Comparison of ENCODE assay signal across 1 cellular context in the genomic region with DNA sequence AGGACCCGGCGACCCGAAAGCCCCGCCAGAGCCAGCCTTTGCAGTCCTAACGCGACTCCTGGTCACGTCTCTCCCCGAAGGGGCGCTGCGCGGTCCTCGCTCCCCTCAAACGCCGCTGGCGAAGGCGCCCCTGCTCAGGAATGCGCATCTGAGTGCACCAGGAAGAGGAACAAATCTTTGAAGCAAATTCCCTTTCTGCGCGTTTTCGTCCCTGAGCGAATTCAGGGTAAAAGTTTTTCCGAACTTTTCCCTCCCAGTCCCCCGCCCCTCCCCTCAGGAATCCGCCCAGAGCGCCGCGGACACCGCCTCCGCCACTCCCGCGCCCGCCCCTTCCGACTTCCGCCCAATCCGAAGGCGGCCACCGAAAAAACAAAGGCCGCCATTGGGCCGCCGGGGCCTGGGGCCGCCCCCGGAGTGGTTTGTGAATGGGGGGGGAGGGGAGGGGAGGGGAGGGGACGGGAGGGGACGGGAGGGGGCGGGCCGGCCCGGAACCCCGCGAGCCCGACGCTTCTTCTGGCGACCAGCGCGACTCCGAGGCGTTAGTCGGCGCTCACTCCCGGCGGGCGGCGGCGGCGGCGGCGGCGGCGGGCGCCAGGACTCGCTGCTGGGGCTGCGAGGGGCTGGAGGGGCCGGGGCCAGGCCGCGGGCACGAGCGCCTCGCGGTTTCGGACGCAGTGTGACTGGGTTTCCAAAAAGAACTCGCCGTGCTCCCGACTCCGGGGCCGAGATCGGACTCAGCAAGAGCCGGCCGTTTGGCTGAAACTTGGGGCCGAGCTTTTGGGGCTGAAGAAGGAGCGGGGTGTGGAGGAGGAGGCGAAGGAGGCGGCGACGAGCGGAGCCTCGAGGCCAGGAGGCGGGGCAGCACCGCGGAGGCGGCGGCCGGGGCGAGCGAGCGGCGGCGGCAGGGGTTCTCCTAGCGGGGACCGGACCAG.
TF ChIP-seq lines count a peak whose summit lies in the region.

Gene FZD7 (plus strand): TSS at position 539 of the 932 bp plus-strand sequence. CDS start 793 bp downstream, outside the sequence.

TF ChIP-seq in WTC11, 78 proteins besides CTCF, POLR2A, EP300 and RAD21 (continued from another document and continues in another):
- TF ChIP-seq, protein P1, sequence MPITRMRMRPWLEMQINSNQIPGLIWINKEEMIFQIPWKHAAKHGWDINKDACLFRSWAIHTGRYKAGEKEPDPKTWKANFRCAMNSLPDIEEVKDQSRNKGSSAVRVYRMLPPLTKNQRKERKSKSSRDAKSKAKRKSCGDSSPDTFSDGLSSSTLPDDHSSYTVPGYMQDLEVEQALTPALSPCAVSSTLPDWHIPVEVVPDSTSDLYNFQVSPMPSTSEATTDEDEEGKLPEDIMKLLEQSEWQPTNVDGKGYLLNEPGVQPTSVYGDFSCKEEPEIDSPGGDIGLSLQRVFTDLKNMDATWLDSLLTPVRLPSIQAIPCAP (CRISPR knock-in tag; IDR thresholded peaks at IDR 0.05), result 0 out of 2 replicates have a peak, but pooled peaks have one; percentile 56
- no peak for TF ChIP-seq MLX (CRISPR knock-in tag; IDR thresholded peaks at IDR 0.05)
- TF ChIP-seq ETV6 (CRISPR knock-in tag; IDR thresholded peaks at IDR 0.05), result no peak
- TF ChIP-seq, protein P2, sequence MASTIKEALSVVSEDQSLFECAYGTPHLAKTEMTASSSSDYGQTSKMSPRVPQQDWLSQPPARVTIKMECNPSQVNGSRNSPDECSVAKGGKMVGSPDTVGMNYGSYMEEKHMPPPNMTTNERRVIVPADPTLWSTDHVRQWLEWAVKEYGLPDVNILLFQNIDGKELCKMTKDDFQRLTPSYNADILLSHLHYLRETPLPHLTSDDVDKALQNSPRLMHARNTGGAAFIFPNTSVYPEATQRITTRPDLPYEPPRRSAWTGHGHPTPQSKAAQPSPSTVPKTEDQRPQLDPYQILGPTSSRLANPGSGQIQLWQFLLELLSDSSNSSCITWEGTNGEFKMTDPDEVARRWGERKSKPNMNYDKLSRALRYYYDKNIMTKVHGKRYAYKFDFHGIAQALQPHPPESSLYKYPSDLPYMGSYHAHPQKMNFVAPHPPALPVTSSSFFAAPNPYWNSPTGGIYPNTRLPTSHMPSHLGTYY (CRISPR knock-in tag; IDR thresholded peaks at IDR 0.05), result no peak
- TF ChIP-seq ZSCAN18 (CRISPR knock-in tag; IDR thresholded peaks at IDR 0.05), result no peak
- no peak for TF ChIP-seq ZNF416 (CRISPR knock-in tag; IDR thresholded peaks at IDR 0.05)
- no peak for TF ChIP-seq CBFB (CRISPR knock-in tag; IDR thresholded peaks at IDR 0.05; ENCODE audit: low read depth)
- no peak for TF ChIP-seq FOXK1 (CRISPR knock-in tag; IDR thresholded peaks at IDR 0.05)
- TF ChIP-seq HMGXB4 (CRISPR knock-in tag; IDR thresholded peaks at IDR 0.05), result peak; percentile 86; the same call in 1 of the 2 replicates
- TF ChIP-seq USF1 (CRISPR knock-in tag; IDR thresholded peaks at IDR 0.05), result no peak
- TF ChIP-seq ZBTB43 (CRISPR knock-in tag; IDR thresholded peaks at IDR 0.05), result no peak
- TF ChIP-seq ZNF317 (CRISPR knock-in tag; IDR thresholded peaks at IDR 0.05; ENCODE audit: borderline replicate concordance, low read depth), result no peak
- TF ChIP-seq EMX1 (CRISPR knock-in tag; IDR thresholded peaks at IDR 0.05), result no peak
- TF ChIP-seq TCF7 (CRISPR knock-in tag; IDR thresholded peaks at IDR 0.05; ENCODE audit: low read depth), result no peak
- no peak; the same call in 1 of the 2 replicates for TF ChIP-seq MAX (CRISPR knock-in tag; IDR thresholded peaks at IDR 0.05)
- TF ChIP-seq GABPB1 (CRISPR knock-in tag; IDR thresholded peaks at IDR 0.05), result no peak
- no peak for TF ChIP-seq SMAD3 (CRISPR knock-in tag; IDR thresholded peaks at IDR 0.05; ENCODE audit: borderline replicate concordance)
- TF ChIP-seq OVOL2 (CRISPR knock-in tag; IDR thresholded peaks at IDR 0.05; ENCODE audit: borderline replicate concordance), result no peak
- TF ChIP-seq PRDM15 (CRISPR knock-in tag; IDR thresholded peaks at IDR 0.05), result no peak
- TF ChIP-seq, protein P3, sequence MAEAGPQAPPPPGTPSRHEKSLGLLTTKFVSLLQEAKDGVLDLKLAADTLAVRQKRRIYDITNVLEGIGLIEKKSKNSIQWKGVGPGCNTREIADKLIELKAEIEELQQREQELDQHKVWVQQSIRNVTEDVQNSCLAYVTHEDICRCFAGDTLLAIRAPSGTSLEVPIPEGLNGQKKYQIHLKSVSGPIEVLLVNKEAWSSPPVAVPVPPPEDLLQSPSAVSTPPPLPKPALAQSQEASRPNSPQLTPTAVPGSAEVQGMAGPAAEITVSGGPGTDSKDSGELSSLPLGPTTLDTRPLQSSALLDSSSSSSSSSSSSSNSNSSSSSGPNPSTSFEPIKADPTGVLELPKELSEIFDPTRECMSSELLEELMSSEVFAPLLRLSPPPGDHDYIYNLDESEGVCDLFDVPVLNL (CRISPR knock-in tag; IDR thresholded peaks at IDR 0.05; ENCODE audit: borderline replicate concordance, low read depth), result no peak
- TF ChIP-seq ZNF121 (CRISPR knock-in tag; IDR thresholded peaks at IDR 0.05), result no peak
- TF ChIP-seq, protein P4, sequence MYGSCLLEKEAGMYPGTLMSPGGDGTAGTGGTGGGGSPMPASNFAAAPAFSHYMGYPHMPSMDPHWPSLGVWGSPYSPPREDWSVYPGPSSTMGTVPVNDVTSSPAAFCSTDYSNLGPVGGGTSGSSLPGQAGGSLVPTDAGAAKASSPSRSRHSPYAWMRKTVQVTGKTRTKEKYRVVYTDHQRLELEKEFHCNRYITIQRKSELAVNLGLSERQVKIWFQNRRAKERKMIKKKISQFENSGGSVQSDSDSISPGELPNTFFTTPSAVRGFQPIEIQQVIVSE (CRISPR knock-in tag; IDR thresholded peaks at IDR 0.05; ENCODE audit: borderline replicate concordance), result no peak
- TF ChIP-seq MXD4 (CRISPR knock-in tag; IDR thresholded peaks at IDR 0.05; ENCODE audit: borderline replicate concordance), result no peak
- TF ChIP-seq ZNF281 (CRISPR knock-in tag; IDR thresholded peaks at IDR 0.05), result no peak
- no peak for TF ChIP-seq NFATC4 (CRISPR knock-in tag; IDR thresholded peaks at IDR 0.05)
- no peak for TF ChIP-seq SOX15 (CRISPR knock-in tag; IDR thresholded peaks at IDR 0.05)
